ENCODE assay signal across 13 cellular contexts in the genomic region with DNA sequence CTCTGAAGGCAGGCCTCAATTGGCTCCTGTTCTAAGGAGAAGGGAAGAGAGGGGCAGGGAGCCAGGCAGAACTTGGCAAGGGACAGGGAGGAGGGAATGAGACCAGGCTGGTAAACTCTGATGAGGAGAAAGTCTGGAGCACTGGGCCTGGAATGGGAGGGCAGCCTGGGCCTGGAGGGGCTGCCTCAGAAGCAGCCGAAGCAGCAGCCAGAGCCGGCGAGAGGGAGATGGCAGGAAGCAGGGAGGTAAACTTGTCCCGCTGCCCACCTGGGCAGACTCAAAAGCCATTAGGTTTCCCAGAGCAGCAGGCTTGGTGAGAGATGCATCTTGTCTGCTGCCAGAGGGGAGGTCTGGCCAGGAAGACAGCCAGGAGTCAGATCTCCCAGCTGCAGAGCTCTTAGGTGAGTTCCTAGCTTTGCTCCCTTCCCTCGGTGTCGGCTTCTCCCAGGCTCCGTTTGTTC. TPM values are rescaled to one million over a fixed set of nuclear protein-coding genes. Genes with fewer than 3 reads are reported as not detected.
A peak's percentile ranks its signal among the peaks of the same experiment; 100 is the strongest.
DNase-seq lines count a peak whose midpoint lies in the region; FAIRE-seq and TF ChIP-seq lines count a peak whose summit lies in the region.
"Had no signal": no experiment of that assay in that cellular context is flagged by ENCODE, and none has a peak within 500 bp of the region (broad histone marks: within the 10 kb centered on the region; RNA-seq: fewer than 3 reads in every experiment).

No MANE protein-coding gene starts in this region.

- H3K9ac ChIP-seq in KMS-11 = peak overlapping the region; percentile 16; the same call in 1 of the 2 replicates

- H2AFZ ChIP-seq in KMS-11 (ENCODE audit: low read depth) (peak overlapping the region; percentile 41; the same call in 1 of the 2 replicates), osteoblast (ENCODE audit: low read length) (no peak overlapping the region)

- no peak overlapping the region for H3K4me3 Mint-ChIP-seq in dendritic cell treated with granulocyte-macrophage colony-stimulating factor and Interleukin-4, amounts not matched to agents 40 ng/mL and 50 ng/mL, for 4 days
- H3K4me3 Mint-ChIP-seq: CD14-positive monocyte had no signal

- DNase-seq in AG20443 (ENCODE audit: low spot score) = peak; percentile 33
- DNase-seq in osteoblast (ENCODE audit: insufficient read length, low spot score, missing footprints) = peak; percentile 79
- no peak for DNase-seq in activated CD4-positive, CD25-positive, alpha-beta regulatory T cell treated with anti-CD3 and anti-CD28 coated beads, Interleukin-2, amount 50 U/mL, for 72 hours
- no peak for DNase-seq in SJCRH30
- no peak for DNase-seq in mesenteric fat pad (ENCODE audit: low spot score)
- DNase-seq in D721Med (ENCODE audit: insufficient read length, low spot score) = no peak
- DNase-seq: effector memory CD4-positive, alpha-beta T cell; KBM-7; left colon; NCI-H187 had no signal

- H3K27me3 ChIP-seq in KMS-11 (ENCODE audit: insufficient read depth, low read depth) (no peaks in the 10 kb centered on the region), osteoblast (ENCODE audit: insufficient read depth, low read length) (no peaks in the 10 kb centered on the region), SJCRH30 (peaks cover 16% of the 10 kb centered on the region)

- H3K4me3 ChIP-seq in KMS-11 (IDR thresholded peaks at IDR 0.05; ENCODE audit: insufficient read depth, low read depth, low read length) = no peak overlapping the region
- no peak overlapping the region for H3K4me3 ChIP-seq in osteoblast (ENCODE audit: insufficient read depth, low read length)
- H3K4me3 ChIP-seq in SJCRH30 = no peak overlapping the region

- H3K9me3 Mint-ChIP-seq in dendritic cell treated with granulocyte-macrophage colony-stimulating factor and Interleukin-4, amounts not matched to agents 40 ng/mL and 50 ng/mL, for 4 days = no peaks in the 10 kb centered on the region
- H3K9me3 Mint-ChIP-seq: CD14-positive monocyte had no signal

- H3K79me2 ChIP-seq in KMS-11 (ENCODE audit: insufficient read depth, low read depth) = no peaks in the 10 kb centered on the region
- no peaks in the 10 kb centered on the region for H3K79me2 ChIP-seq in osteoblast (ENCODE audit: insufficient read depth, low read length)

- H3K4me1 ChIP-seq in KMS-11 (ENCODE audit: low read depth, poor library complexity, severe bottlenecking) (peaks cover 69% of the 10 kb centered on the region), osteoblast (ENCODE audit: insufficient read depth, low read length) (no peaks in the 10 kb centered on the region), SJCRH30 (no peaks in the 10 kb centered on the region; the same call in 1 of the 2 replicates)

- H3K27ac ChIP-seq in KMS-11 (peak overlapping the region; percentile 28; the same call in 1 of the 2 replicates), osteoblast (ENCODE audit: low read depth, low read length) (no peak overlapping the region), SJCRH30 (no peak overlapping the region)

- peaks cover 14% of the 10 kb centered on the region for H3K27me3 Mint-ChIP-seq in dendritic cell treated with granulocyte-macrophage colony-stimulating factor and Interleukin-4, amounts not matched to agents 40 ng/mL and 50 ng/mL, for 4 days

- TF ChIP-seq CTCF in KMS-11 (conservative IDR thresholded peaks at IDR 0.05; ENCODE audit: low read depth, low read length) (no peak), osteoblast (IDR thresholded peaks at IDR 0.05; ENCODE audit: extremely low read depth, low read depth, low read length) (no peak), D721Med (IDR thresholded peaks at IDR 0.05; ENCODE audit: insufficient read depth, missing control alignments) (no peak)

- no peaks in the 10 kb centered on the region for H3K9me3 ChIP-seq in osteoblast (ENCODE audit: low read depth, low read length)
- no peaks in the 10 kb centered on the region for H3K9me3 ChIP-seq in SJCRH30 (replicated peaks)

- intact Hi-C loops in dendritic cell treated with granulocyte-macrophage colony-stimulating factor and Interleukin-4, amounts not matched to agents 40 ng/mL and 50 ng/mL, for 4 days (cut with micrococcal nuclease) = no loop called here

- H3K36me3 Mint-ChIP-seq in dendritic cell treated with granulocyte-macrophage colony-stimulating factor and Interleukin-4, amounts not matched to agents 40 ng/mL and 50 ng/mL, for 4 days (ENCODE audit: low read depth) = no peaks in the 10 kb centered on the region
- H3K36me3 Mint-ChIP-seq: CD14-positive monocyte had no signal

- H3K36me3 ChIP-seq in KMS-11 (ENCODE audit: insufficient read depth) (no peaks in the 10 kb centered on the region), osteoblast (ENCODE audit: insufficient read depth, low read length) (no peaks in the 10 kb centered on the region), SJCRH30 (no peaks in the 10 kb centered on the region)

- H3K27ac Mint-ChIP-seq in dendritic cell treated with granulocyte-macrophage colony-stimulating factor and Interleukin-4, amounts not matched to agents 40 ng/mL and 50 ng/mL, for 4 days = peak overlapping the region; percentile 1

- FAIRE-seq in D721Med (lab: Jason Lieb, UNC) = no peak

- peak overlapping the region; percentile 41; the same call in 1 of the 2 replicates for H3K4me2 ChIP-seq in KMS-11
- no peak overlapping the region for H3K4me2 ChIP-seq in osteoblast (ENCODE audit: insufficient read depth, low read length)

- H4K20me1 ChIP-seq in KMS-11 (ENCODE audit: insufficient read depth) = no peaks in the 10 kb centered on the region
- H4K20me1 ChIP-seq in osteoblast (ENCODE audit: insufficient read depth, low read length) = no peaks in the 10 kb centered on the region

- H3K4me1 Mint-ChIP-seq in dendritic cell treated with granulocyte-macrophage colony-stimulating factor and Interleukin-4, amounts not matched to agents 40 ng/mL and 50 ng/mL, for 4 days (ENCODE audit: low read depth) = peaks cover 39% of the 10 kb centered on the region

RNA-seq across cellular contexts. Expression of gene CRB2, which starts 37.0 kb away (rescaled TPM):
- total RNA-seq in osteoblast (not detected in 2 replicates), mesenteric fat pad (not detected)
- total RNA-seq in SJCRH30 (2014; rRNA removed; shearing (Covaris generic)) = 0.08 TPM in 1 of 2 replicates, not detected in the other

RNA-seq across cellular contexts. Expression of gene STRBP, which starts 50.6 kb away (rescaled TPM):
- 2.9 TPM in 2 replicates for total RNA-seq in osteoblast
- 33.8 and 40.5 TPM in 2 replicates for total RNA-seq in SJCRH30 (2014; rRNA removed; shearing (Covaris generic))
- 8.7 TPM for total RNA-seq in mesenteric fat pad

Comparison
In these comparisons a context has a peak if more than half of its experiments do, and no peak if none do; other contexts are left out.
1. DNase-seq: peak in AG20443 (single experiment) and osteoblast (single experiment); none in activated CD4-positive, CD25-positive, alpha-beta regulatory T cell treated with anti-CD3 and anti-CD28 coated beads, Interleukin-2, amount 50 U/mL, for 72 hours (single experiment), SJCRH30 (0 of 2), mesenteric fat pad (single experiment) and D721Med (single experiment).